20 cellular contexts compared by ENCODE assay signal in genomic region chr3:53775018-53775417, GRCh38.
DNase-seq lines count a peak whose midpoint lies in the region; ATAC-seq, FAIRE-seq and TF ChIP-seq lines count a peak whose summit lies in the region.
"Had no signal": no experiment of that assay in that cellular context is flagged by ENCODE, and none has a peak within 500 bp of the region (broad histone marks: within the 10 kb centered on the region; RNA-seq: fewer than 3 reads in every experiment).

No MANE protein-coding gene starts in this region.

- H4K20me1 ChIP-seq in GM12878 (ENCODE audit: control insufficient read depth, insufficient read depth) = no peaks in the 10 kb centered on the region

- CTCF ChIA-PET in GM12878 (lab: Yijun Ruan, JAX) = interaction anchor here (0.7 to 2.3 kb wide), 5 partner anchors 9 to 125 kb away, joined by 3 to 9 read pairs (median 3); no protein-coding TSS in a partner anchor

- TF ChIP-seq POLR2A in GM12878 (IDR thresholded peaks at IDR 0.05; ENCODE audit: low read depth, low read length) = no peak

- no peaks in the 10 kb centered on the region for H3K9me3 ChIP-seq in GM12878 (replicated peaks; ENCODE audit: control insufficient read depth, insufficient read depth, low read length)
- H3K9me3 ChIP-seq: A549 had no signal

- in situ Hi-C loops in GM12878 (cut with MboI) = no loop called here

- peaks cover 22% of the 10 kb centered on the region for H3K4me1 ChIP-seq in GM12878 (ENCODE audit: control insufficient read depth, insufficient read depth, low read length)

- SMC1A ChIA-PET in GM12878 (lab: Charles Lee; ENCODE audit: uncharacterized antibody, unreplicated experiment) = interaction anchor here (0.8 to 4.5 kb wide), 16 partner anchors 10 to 117 kb away, joined by 3 to 40 read pairs (median 5); partner anchors contain the start of gene SELENOK

- no TSS peak for BruUV-seq in GM12878 (replicated peaks; lab: Mats Ljungman, UMichigan)

- TF ChIP-seq RAD21 in GM12878 (IDR thresholded peaks at IDR 0.05; ENCODE audit: insufficient read depth, low read depth, low read length) = no peak

- POLR2A ChIA-PET in GM12878 (lab: Charles Lee) = interaction anchor here (0.5 to 4.5 kb wide), 9 partner anchors 12 to 72 kb away, joined by 3 to 30 read pairs (median 3); partner anchors contain the start of genes CHDH and IL17RB

- H3K4me3 ChIP-seq in GM12865 (ENCODE audit: low read depth, low read length) (no peak overlapping the region), GM12878 (no peak overlapping the region)
- H3K4me3 ChIP-seq: A549, GM23338 had no signal

- intact Hi-C loops in GM12878 (cut with micrococcal nuclease; ENCODE audit: unreplicated experiment) (loop anchor here (2.0 kb wide), 1 partner anchor 70 kb away; no protein-coding TSS in a partner anchor), natural killer cell (cut with micrococcal nuclease) (no loop called here)

- no peak for TF ChIP-seq EP300 in GM12878 (IDR thresholded peaks at IDR 0.05; ENCODE audit: borderline replicate concordance in 1 of 2, control insufficient read depth in 1 of 2, low read depth in 2 of 2, low read length in 2 of 2)

- no peak for FAIRE-seq in GM12878 (lab: Jason Lieb, UNC)
- FAIRE-seq: A549 had no signal

- ATAC-seq in GM12878 (peak; percentile 60), GM19395 (IDR thresholded peaks at IDR 0.05; ENCODE audit: unreplicated experiment) (no peak), HG02870 (IDR thresholded peaks at IDR 0.05; ENCODE audit: unreplicated experiment) (no peak), natural killer cell (no peak)
- ATAC-seq: A549, GM23338, HCT116 had no signal

- no peaks in the 10 kb centered on the region for H3K79me2 ChIP-seq in GM12878 (ENCODE audit: control insufficient read depth, insufficient read depth, low read length)

- no peaks in the 10 kb centered on the region for H3K36me3 ChIP-seq in GM12878 (ENCODE audit: control insufficient read depth in 2 of 2, insufficient read depth in 2 of 2, low read length in 1 of 2)

- no peak overlapping the region for H3K4me3 Mint-ChIP-seq in type B pancreatic cell
- no peak overlapping the region for H3K4me3 Mint-ChIP-seq in natural killer cell
- H3K4me3 Mint-ChIP-seq: CD4-positive, alpha-beta memory T cell; GM23338; H9 had no signal

- peak; percentile 24 for DNase-seq in GM12865 (ENCODE audit: low read depth)
- DNase-seq in GM12878 (ENCODE audit: low read depth, low spot score) = no peak
- DNase-seq in type B pancreatic cell (ENCODE audit: extremely low spot score, unreplicated experiment) = no peak
- no peak for DNase-seq in NAMALWA (ENCODE audit: low spot score)
- DNase-seq in natural killer cell = no peak
- DNase-seq: 8988T; C1 segment of cervical spinal cord; Calu3; CD4-positive, alpha-beta memory T cell; COR-L47; DMS53; DMS79 treated with DMSO at 0.1 percent for 48 hours; GF-D8; H9 had no signal

- H3K36me3 Mint-ChIP-seq in type B pancreatic cell = peaks cover 6% of the 10 kb centered on the region
- H3K36me3 Mint-ChIP-seq in natural killer cell = no peaks in the 10 kb centered on the region
- H3K36me3 Mint-ChIP-seq: CD4-positive, alpha-beta memory T cell had no signal

- peaks cover 44% of the 10 kb centered on the region for H3K4me1 Mint-ChIP-seq in type B pancreatic cell (ENCODE audit: unreplicated experiment)
- H3K4me1 Mint-ChIP-seq in natural killer cell = no peaks in the 10 kb centered on the region
- H3K4me1 Mint-ChIP-seq: CD4-positive, alpha-beta memory T cell had no signal

- TF ChIP-seq CTCF in GM12865 (IDR thresholded peaks at IDR 0.05; ENCODE audit: insufficient read depth, low read depth, low read length, missing control alignments) = no peak
- TF ChIP-seq CTCF in VCaP (conservative IDR thresholded peaks at IDR 0.05) = no peak
- no peak for TF ChIP-seq CTCF in GM12878 (IDR thresholded peaks at IDR 0.05 in 2 of 3, conservative IDR thresholded peaks at IDR 0.05 in 1 of 3; ENCODE audit: control insufficient read depth in 2 of 3, extremely low read depth in 1 of 3, insufficient read depth in 1 of 3, low read depth in 3 of 3, low read length in 3 of 3)
- no peak for TF ChIP-seq CTCF in type B pancreatic cell (conservative IDR thresholded peaks at IDR 0.05)
- no peak for TF ChIP-seq CTCF in natural killer cell (IDR thresholded peaks at IDR 0.05)

- peak overlapping the region; percentile 30 for H2AFZ ChIP-seq in GM12878 (ENCODE audit: control insufficient read depth, low read depth, low read length)
- H2AFZ ChIP-seq: GM23338 had no signal

- RAD21 ChIA-PET in GM12878 (lab: Charles Lee; ENCODE audit: unreplicated experiment) = interaction anchor here (0.7 to 4.9 kb wide), 10 partner anchors 8 to 147 kb away, joined by 3 to 41 read pairs (median 4); partner anchors contain the start of genes CHDH and IL17RB

- peaks cover 5% of the 10 kb centered on the region for H3K9me3 Mint-ChIP-seq in type B pancreatic cell
- H3K9me3 Mint-ChIP-seq in natural killer cell = no peaks in the 10 kb centered on the region
- H3K9me3 Mint-ChIP-seq: CD4-positive, alpha-beta memory T cell; GM23338; H9 had no signal

- H3K27me3 Mint-ChIP-seq in type B pancreatic cell (peaks cover 14% of the 10 kb centered on the region), natural killer cell (ENCODE audit: low read depth in 2 of 2) (peaks cover 0 to 9% of the 10 kb centered on the region in 2 donors)

- peak overlapping the region; percentile 72 for H3K27ac ChIP-seq in VCaP
- H3K27ac ChIP-seq in GM12878 (ENCODE audit: control insufficient read depth, insufficient read depth) = peak overlapping the region; percentile 65
- H3K27ac ChIP-seq: A549 had no signal

- 62% methylated on average over 5 of the region's 5 CpGs for WGBS in GM12878 (ENCODE audit: insufficient coverage, insufficient replicate concordance, low lambda C conversion rate, missing lambda C conversion rate)

- H3K27me3 ChIP-seq in GM12878 (replicated peaks in 1 of 2; ENCODE audit: control insufficient read depth in 2 of 2, insufficient read depth in 2 of 2, low read length in 1 of 2) = no peaks in the 10 kb centered on the region

- H3K4me2 ChIP-seq in GM12878 (ENCODE audit: control insufficient read depth, insufficient read depth) = no peak overlapping the region
- H3K4me2 ChIP-seq: A549, GM23338 had no signal

- H3K27ac Mint-ChIP-seq in type B pancreatic cell = peak overlapping the region; percentile 63
- no peak overlapping the region for H3K27ac Mint-ChIP-seq in natural killer cell
- H3K27ac Mint-ChIP-seq: CD4-positive, alpha-beta memory T cell; GM23338; H9 had no signal

- no peak overlapping the region; the same call in 1 of the 2 replicates for H3K9ac ChIP-seq in GM12878 (ENCODE audit: control insufficient read depth, insufficient read depth, low read length)

TF ChIP-seq in GM12878, 131 proteins besides CTCF, POLR2A, EP300 and RAD21 (continues in another document):
- no peak for TF ChIP-seq MLLT1 (IDR thresholded peaks at IDR 0.05)
- TF ChIP-seq LARP7 (IDR thresholded peaks at IDR 0.05) = no peak
- TF ChIP-seq BMI1 (IDR thresholded peaks at IDR 0.05; ENCODE audit: borderline replicate concordance) = no peak
- no peak for TF ChIP-seq BACH1 (IDR thresholded peaks at IDR 0.05; ENCODE audit: borderline replicate concordance)
- TF ChIP-seq ZNF687 (IDR thresholded peaks at IDR 0.05) = peak; percentile 53
- 0 out of 2 replicates have a peak, but pooled peaks have one; percentile 25 for TF ChIP-seq IKZF1 (conservative IDR thresholded peaks at IDR 0.05)
